Comparison of ENCODE assay signal across 16 cellular contexts in genomic region chr18:79476031-79476917, GRCh38.
DNase-seq lines count a peak whose midpoint lies in the region; ATAC-seq and TF ChIP-seq lines count a peak whose summit lies in the region.
"Had no signal": no experiment of that assay in that cellular context is flagged by ENCODE, and none has a peak within 500 bp of the region (broad histone marks: within the 10 kb centered on the region; RNA-seq: fewer than 3 reads in every experiment).

No MANE protein-coding gene starts in this region.

- intact Hi-C loops in psoas muscle (cut with DNase I) = no loop called here

- 0 out of 2 replicates have a peak, but pooled peaks cover 4% of the 10 kb centered on the region for H3F3A ChIP-seq in OCI-LY1 (ENCODE audit: insufficient read depth, low read length)

- no peaks in the 10 kb centered on the region for H3K79me2 ChIP-seq in OCI-LY1 (ENCODE audit: insufficient read depth, low read length)
- H3K79me2 ChIP-seq: hepatocyte had no signal

- DNase-seq in foreskin melanocyte (peak; percentile 93), psoas muscle (peak; percentile 12 to 38), cerebellar cortex (ENCODE audit: low spot score) (no peak), C1 segment of cervical spinal cord (lab: John Stamatoyannopoulos, UW) (no peak)
- DNase-seq: GF-D8, Karpas-422, NCI-H1105 treated with DMSO at 0.1 percent for 48 hours, NCI-H2107, NCI-H524 treated with DMSO at 0.1 percent for 48 hours, OCI-M1 had no signal

- TF ChIP-seq EP300 in gastroesophageal sphincter (IDR thresholded peaks at IDR 0.05) = no peak

- H3K9me2 ChIP-seq in OCI-LY1 (ENCODE audit: low read depth, low read length) = no peaks in the 10 kb centered on the region

- TF ChIP-seq CTCF in OCI-LY1 (IDR thresholded peaks at IDR 0.05; ENCODE audit: low read length) (no peak), psoas muscle (IDR thresholded peaks at IDR 0.05) (no peak), gastroesophageal sphincter (IDR thresholded peaks at IDR 0.05) (no peak)

- peaks cover 0 to 8% (median 0%) of the 10 kb centered on the region in 11 experiments; a peak in 4 of 22 replicates for H3K36me3 ChIP-seq in BLaER1 treated with 17β-estradiol and CSF1 and Interleukin-3, amounts not matched to agents 10 nM and 100 nM
- H3K36me3 ChIP-seq in OCI-LY1 (ENCODE audit: insufficient read depth, low read length) (peaks cover 59% of the 10 kb centered on the region), psoas muscle (ENCODE audit: insufficient read depth in 1 of 2, low read depth in 1 of 2) (peaks cover 0 to 18% of the 10 kb centered on the region in 2 donors), gastroesophageal sphincter (peaks cover 0 to 78% of the 10 kb centered on the region in 2 donors)

- no peaks in the 10 kb centered on the region for H3K9me3 ChIP-seq in BLaER1 treated with 17β-estradiol and CSF1 and Interleukin-3, amounts not matched to agents 10 nM and 100 nM (replicated peaks in 1 of 11)
- H3K9me3 ChIP-seq in OCI-LY1 (ENCODE audit: low read length) (no peaks in the 10 kb centered on the region), psoas muscle (no peaks in the 10 kb centered on the region), gastroesophageal sphincter (no peaks in the 10 kb centered on the region)

- H2AFZ ChIP-seq in OCI-LY1 (ENCODE audit: low read length) = no peak overlapping the region
- H2AFZ ChIP-seq: hepatocyte had no signal

- peak overlapping the region in 4 of 11 experiments; percentile 26 to 53 (median 30); a peak in 4 of 22 replicates for H3K27ac ChIP-seq in BLaER1 treated with 17β-estradiol and CSF1 and Interleukin-3, amounts not matched to agents 10 nM and 100 nM
- peak overlapping the region; percentile 92 for H3K27ac ChIP-seq in OCI-LY1 (ENCODE audit: low read depth, low read length, poor library complexity, severe bottlenecking)
- no peak overlapping the region for H3K27ac ChIP-seq in psoas muscle
- H3K27ac ChIP-seq in gastroesophageal sphincter = no peak overlapping the region
- H3K27ac ChIP-seq: hepatocyte had no signal

- peak overlapping the region in 1 of 11 experiments; percentile 15; a peak in 1 of 22 replicates for H3K9ac ChIP-seq in BLaER1 treated with 17β-estradiol and CSF1 and Interleukin-3, amounts not matched to agents 10 nM and 100 nM
- no peak overlapping the region; the same call in 1 of the 2 replicates for H3K9ac ChIP-seq in OCI-LY1 (ENCODE audit: low read length)

- H3K27me3 ChIP-seq in BLaER1 treated with 17β-estradiol and CSF1 and Interleukin-3, amounts not matched to agents 10 nM and 100 nM = peaks cover 0 to 10% (median 0%) of the 10 kb centered on the region in 11 experiments; a peak in 2 of 22 replicates
- no peaks in the 10 kb centered on the region for H3K27me3 ChIP-seq in OCI-LY1 (ENCODE audit: insufficient read depth, low read length)
- H3K27me3 ChIP-seq in psoas muscle (ENCODE audit: insufficient read depth in 3 of 3, low read length in 2 of 3) = no peaks in the 10 kb centered on the region
- H3K27me3 ChIP-seq in gastroesophageal sphincter = no peaks in the 10 kb centered on the region
- H3K27me3 ChIP-seq: hepatocyte had no signal

- TF ChIP-seq POLR2A in gastroesophageal sphincter (IDR thresholded peaks at IDR 0.05) = no peak

- 92 to 93% (median 93%) methylated on average over 49 to 54 of the region's 54 CpGs for WGBS in psoas muscle, 3 donors
- 85 to 98% methylated on average over 12 to 18 of the region's 54 CpGs for WGBS in gastroesophageal sphincter (ENCODE audit: low coverage in 1 of 2), 2 donors

- H3K4me3 ChIP-seq in BLaER1 treated with 17β-estradiol and CSF1 and Interleukin-3, amounts not matched to agents 10 nM and 100 nM = no peak overlapping the region
- H3K4me3 ChIP-seq in OCI-LY1 (ENCODE audit: low read depth, low read length, poor library complexity, severe bottlenecking) (no peak overlapping the region), psoas muscle (no peak overlapping the region), gastroesophageal sphincter (no peak overlapping the region)
- H3K4me3 ChIP-seq: hepatocyte had no signal

- ATAC-seq in psoas muscle (no peak), gastroesophageal sphincter (no peak)
- ATAC-seq: activated CD4-positive, CD25-positive, alpha-beta regulatory T cell treated with anti-CD3 and anti-CD28 coated beads, Interleukin-2, amount 50 U/mL, for 24 hours; SK-N-SH treated with all-trans-retinoic acid at 6 μM for 48 hours had no signal

- peaks cover 0 to 45% (median 0%) of the 10 kb centered on the region in 11 experiments; a peak in 6 of 22 replicates for H4K20me1 ChIP-seq in BLaER1 treated with 17β-estradiol and CSF1 and Interleukin-3, amounts not matched to agents 10 nM and 100 nM
- no peaks in the 10 kb centered on the region for H4K20me1 ChIP-seq in OCI-LY1 (ENCODE audit: insufficient read depth, low read length)

- H3K4me1 ChIP-seq in BLaER1 treated with 17β-estradiol and CSF1 and Interleukin-3, amounts not matched to agents 10 nM and 100 nM = peaks cover 0 to 70% (median 58%) of the 10 kb centered on the region in 10 experiments; a peak in 18 of 20 replicates
- H3K4me1 ChIP-seq in OCI-LY1 (ENCODE audit: insufficient read depth, low read length, severe bottlenecking) (peaks cover 35% of the 10 kb centered on the region), psoas muscle (no peaks in the 10 kb centered on the region), gastroesophageal sphincter (no peaks in the 10 kb centered on the region)

- H3K4me2 ChIP-seq in BLaER1 treated with 17β-estradiol and CSF1 and Interleukin-3, amounts not matched to agents 10 nM and 100 nM = peak overlapping the region in 10 of 11 experiments; percentile 13 to 92 (median 76); a peak in 19 of 22 replicates
- peak overlapping the region; percentile 33; the same call in 1 of the 2 replicates for H3K4me2 ChIP-seq in OCI-LY1 (ENCODE audit: low read length)
- H3K4me2 ChIP-seq: hepatocyte had no signal

Comparison
In these comparisons a context has a peak if more than half of its experiments do, and no peak if none do; other contexts are left out.
1. DNase-seq: peak in foreskin melanocyte (single experiment) and psoas muscle (2 of 2); none in cerebellar cortex (single experiment) and C1 segment of cervical spinal cord (0 of 14).